Comparison of ENCODE assay signal across 2 cellular contexts in genomic region chr3:149816986-149817385, GRCh38.
TF ChIP-seq lines count a peak whose summit lies in the region.

No MANE protein-coding gene starts in this region.

TF ChIP-seq in SK-N-SH, 30 proteins besides CTCF, POLR2A, EP300 and RAD21 (continued from another document):
- TF ChIP-seq TAF1 (IDR thresholded peaks at IDR 0.05; ENCODE audit: borderline replicate concordance, low read depth, low read length) (no peak), EZH2phosphoT487 (IDR thresholded peaks at IDR 0.05; ENCODE audit: borderline replicate concordance, low read depth) (no peak), GABPA (IDR thresholded peaks at IDR 0.05; ENCODE audit: low read depth) (no peak), FOXJ3 (CRISPR knock-in tag; IDR thresholded peaks at IDR 0.05) (no peak), RCOR1 (IDR thresholded peaks at IDR 0.05; ENCODE audit: low read length) (no peak)
- TF ChIP-seq, protein P1, sequence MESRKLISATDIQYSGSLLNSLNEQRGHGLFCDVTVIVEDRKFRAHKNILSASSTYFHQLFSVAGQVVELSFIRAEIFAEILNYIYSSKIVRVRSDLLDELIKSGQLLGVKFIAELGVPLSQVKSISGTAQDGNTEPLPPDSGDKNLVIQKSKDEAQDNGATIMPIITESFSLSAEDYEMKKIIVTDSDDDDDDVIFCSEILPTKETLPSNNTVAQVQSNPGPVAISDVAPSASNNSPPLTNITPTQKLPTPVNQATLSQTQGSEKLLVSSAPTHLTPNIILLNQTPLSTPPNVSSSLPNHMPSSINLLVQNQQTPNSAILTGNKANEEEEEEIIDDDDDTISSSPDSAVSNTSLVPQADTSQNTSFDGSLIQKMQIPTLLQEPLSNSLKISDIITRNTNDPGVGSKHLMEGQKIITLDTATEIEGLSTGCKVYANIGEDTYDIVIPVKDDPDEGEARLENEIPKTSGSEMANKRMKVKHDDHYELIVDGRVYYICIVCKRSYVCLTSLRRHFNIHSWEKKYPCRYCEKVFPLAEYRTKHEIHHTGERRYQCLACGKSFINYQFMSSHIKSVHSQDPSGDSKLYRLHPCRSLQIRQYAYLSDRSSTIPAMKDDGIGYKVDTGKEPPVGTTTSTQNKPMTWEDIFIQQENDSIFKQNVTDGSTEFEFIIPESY (IDR thresholded peaks at IDR 0.05; ENCODE audit: borderline replicate concordance, low read depth), result no peak

TF ChIP-seq in SK-N-SH treated with all-trans-retinoic acid at 6 μM for 48 hours, 23 proteins besides CTCF, POLR2A, EP300 and RAD21 (continued from another document):
- TF ChIP-seq, protein P2, sequence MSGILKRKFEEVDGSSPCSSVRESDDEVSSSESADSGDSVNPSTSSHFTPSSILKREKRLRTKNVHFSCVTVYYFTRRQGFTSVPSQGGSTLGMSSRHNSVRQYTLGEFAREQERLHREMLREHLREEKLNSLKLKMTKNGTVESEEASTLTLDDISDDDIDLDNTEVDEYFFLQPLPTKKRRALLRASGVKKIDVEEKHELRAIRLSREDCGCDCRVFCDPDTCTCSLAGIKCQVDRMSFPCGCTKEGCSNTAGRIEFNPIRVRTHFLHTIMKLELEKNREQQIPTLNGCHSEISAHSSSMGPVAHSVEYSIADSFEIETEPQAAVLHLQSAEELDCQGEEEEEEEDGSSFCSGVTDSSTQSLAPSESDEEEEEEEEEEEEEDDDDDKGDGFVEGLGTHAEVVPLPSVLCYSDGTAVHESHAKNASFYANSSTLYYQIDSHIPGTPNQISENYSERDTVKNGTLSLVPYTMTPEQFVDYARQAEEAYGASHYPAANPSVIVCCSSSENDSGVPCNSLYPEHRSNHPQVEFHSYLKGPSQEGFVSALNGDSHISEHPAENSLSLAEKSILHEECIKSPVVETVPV (CRISPR knock-in tag; IDR thresholded peaks at IDR 0.05), result no peak
- TF ChIP-seq ZFP30 (CRISPR knock-in tag; IDR thresholded peaks at IDR 0.05) (no peak), RARB (CRISPR knock-in tag; IDR thresholded peaks at IDR 0.05) (no peak), ISL1 (CRISPR knock-in tag; IDR thresholded peaks at IDR 0.05) (no peak), ESRRG (CRISPR knock-in tag; IDR thresholded peaks at IDR 0.05) (no peak)
- TF ChIP-seq, protein P3, sequence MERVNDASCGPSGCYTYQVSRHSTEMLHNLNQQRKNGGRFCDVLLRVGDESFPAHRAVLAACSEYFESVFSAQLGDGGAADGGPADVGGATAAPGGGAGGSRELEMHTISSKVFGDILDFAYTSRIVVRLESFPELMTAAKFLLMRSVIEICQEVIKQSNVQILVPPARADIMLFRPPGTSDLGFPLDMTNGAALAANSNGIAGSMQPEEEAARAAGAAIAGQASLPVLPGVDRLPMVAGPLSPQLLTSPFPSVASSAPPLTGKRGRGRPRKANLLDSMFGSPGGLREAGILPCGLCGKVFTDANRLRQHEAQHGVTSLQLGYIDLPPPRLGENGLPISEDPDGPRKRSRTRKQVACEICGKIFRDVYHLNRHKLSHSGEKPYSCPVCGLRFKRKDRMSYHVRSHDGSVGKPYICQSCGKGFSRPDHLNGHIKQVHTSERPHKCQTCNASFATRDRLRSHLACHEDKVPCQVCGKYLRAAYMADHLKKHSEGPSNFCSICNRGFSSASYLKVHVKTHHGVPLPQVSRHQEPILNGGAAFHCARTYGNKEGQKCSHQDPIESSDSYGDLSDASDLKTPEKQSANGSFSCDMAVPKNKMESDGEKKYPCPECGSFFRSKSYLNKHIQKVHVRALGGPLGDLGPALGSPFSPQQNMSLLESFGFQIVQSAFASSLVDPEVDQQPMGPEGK (CRISPR knock-in tag; IDR thresholded peaks at IDR 0.05; ENCODE audit: borderline replicate concordance), result no peak
